Comparison of ENCODE assay signal across 22 cellular contexts in genomic region chr12:108595711-108596647, GRCh38. TPM values are rescaled to one million over a fixed set of nuclear protein-coding genes. Genes with fewer than 3 reads are reported as not detected.
A peak's percentile ranks its signal among the peaks of the same experiment; 100 is the strongest.
DNase-seq lines count a peak whose midpoint lies in the region; ATAC-seq and TF ChIP-seq lines count a peak whose summit lies in the region.
"Had no signal": no experiment of that assay in that cellular context is flagged by ENCODE, and none has a peak within 500 bp of the region (broad histone marks: within the 10 kb centered on the region; RNA-seq: fewer than 3 reads in every experiment).

No MANE protein-coding gene starts in this region.

- no peak for TF ChIP-seq CTCF in AG10803 (conservative IDR thresholded peaks at IDR 0.05; ENCODE audit: low read length)
- TF ChIP-seq CTCF in fibroblast of villous mesenchyme (IDR thresholded peaks at IDR 0.05; ENCODE audit: insufficient read depth, low read depth, low read length) = no peak
- TF ChIP-seq CTCF in osteocyte (IDR thresholded peaks at IDR 0.05) = no peak

- no peaks in the 10 kb centered on the region for H3K27me3 Mint-ChIP-seq in osteocyte (ENCODE audit: unreplicated experiment)
- peaks cover 0 to 3% of the 10 kb centered on the region in 2 donors for H3K27me3 Mint-ChIP-seq in stimulated activated naive B cell treated with anti-CD40 and anti-IgM and Interleukin-4, amounts not matched to agents 10 μg/mL and 1 μg/mL and 100 μg/mL, for 72 hours

- DNase-seq in AG10803 (ENCODE audit: low read depth) = no peak
- DNase-seq in SJSA1 (ENCODE audit: low read depth in 1 of 2, low spot score in 2 of 2) = peak in 1 of 2 experiments; percentile 94
- DNase-seq in fibroblast of villous mesenchyme (ENCODE audit: low read depth) = no peak
- no peak for DNase-seq in osteocyte (ENCODE audit: extremely low spot score, unreplicated experiment)
- no peak for DNase-seq in stimulated activated naive B cell treated with anti-CD40 and anti-IgM and Interleukin-4, amounts not matched to agents 10 μg/mL and 1 μg/mL and 100 μg/mL, for 72 hours
- DNase-seq in NAMALWA (ENCODE audit: low spot score) = no peak
- DNase-seq: activated naive CD4-positive, alpha-beta T cell treated with Interleukin-2 at 50 U/mL for 16 hours; activated T-cell treated with anti-CD3 and anti-CD28 coated beads for 4 hours; aorta; EL; gastrocnemius medialis; left ventricle myocardium inferior; MV-4-11; naive B cell; NCI-H2029; ovary; stimulated activated CD8-positive, alpha-beta memory T cell treated with anti-CD3 and anti-CD28 coated beads, Interleukin-4, amount 100 ng/mL, for 48 hours had no signal

- peaks cover 14% of the 10 kb centered on the region for H3K4me1 Mint-ChIP-seq in osteocyte (ENCODE audit: unreplicated experiment)
- H3K4me1 Mint-ChIP-seq in stimulated activated naive B cell treated with anti-CD40 and anti-IgM and Interleukin-4, amounts not matched to agents 10 μg/mL and 1 μg/mL and 100 μg/mL, for 72 hours = peaks cover 2 to 9% of the 10 kb centered on the region in 2 donors

- 0 out of 2 replicates have a peak, but pooled peaks cover 2% of the 10 kb centered on the region for H3K9me3 ChIP-seq in SJSA1 (replicated peaks)
- H3K9me3 ChIP-seq: gastrocnemius medialis, HAP-1, left ventricle myocardium inferior, ovary, thoracic aorta had no signal

- no peaks in the 10 kb centered on the region for H3K27me3 ChIP-seq in SJSA1 (replicated peaks)
- H3K27me3 ChIP-seq: gastrocnemius medialis, ovary had no signal

- no peak overlapping the region for H3K27ac ChIP-seq in SJSA1
- peak overlapping the region in 10 of 21 experiments; percentile 6 to 90 (median 61) for H3K27ac ChIP-seq in skin epidermis
- H3K27ac ChIP-seq: gastrocnemius medialis, left ventricle myocardium inferior, ovary, thoracic aorta had no signal

- no peak overlapping the region for H3K27ac Mint-ChIP-seq in osteocyte (ENCODE audit: unreplicated experiment)
- no peak overlapping the region for H3K27ac Mint-ChIP-seq in stimulated activated naive B cell treated with anti-CD40 and anti-IgM and Interleukin-4, amounts not matched to agents 10 μg/mL and 1 μg/mL and 100 μg/mL, for 72 hours

- peaks cover 66% of the 10 kb centered on the region for H3K36me3 ChIP-seq in SJSA1
- H3K36me3 ChIP-seq: gastrocnemius medialis, HAP-1, left ventricle myocardium inferior, ovary, thoracic aorta had no signal

- H3K4me1 ChIP-seq in SJSA1 (replicated peaks) = peaks cover 47% of the 10 kb centered on the region
- H3K4me1 ChIP-seq: gastrocnemius medialis, HAP-1, left ventricle myocardium inferior had no signal

- peak overlapping the region; percentile 72 for H3K4me3 ChIP-seq in AG10803 (ENCODE audit: low read length)
- H3K4me3 ChIP-seq in SJSA1 = peak overlapping the region; percentile 42
- H3K4me3 ChIP-seq in fibroblast of villous mesenchyme (ENCODE audit: low read depth, low read length) = peak overlapping the region; percentile 74
- H3K4me3 ChIP-seq in skin epidermis = peak overlapping the region; percentile 27 to 40 (median 34)
- H3K4me3 ChIP-seq: gastrocnemius medialis, HAP-1, ovary, thoracic aorta had no signal

- no peak overlapping the region for H3K4me3 Mint-ChIP-seq in osteocyte (ENCODE audit: unreplicated experiment)
- H3K4me3 Mint-ChIP-seq in stimulated activated naive B cell treated with anti-CD40 and anti-IgM and Interleukin-4, amounts not matched to agents 10 μg/mL and 1 μg/mL and 100 μg/mL, for 72 hours = no peak overlapping the region
- H3K4me3 Mint-ChIP-seq: naive B cell had no signal

- no peak for ATAC-seq in GM19023 (IDR thresholded peaks at IDR 0.05; ENCODE audit: unreplicated experiment)
- ATAC-seq in stimulated activated naive B cell treated with anti-CD40 and anti-IgM and Interleukin-4, amounts not matched to agents 10 μg/mL and 1 μg/mL and 100 μg/mL, for 72 hours (replicated peaks) = no peak
- ATAC-seq: gastrocnemius medialis had no signal

- H3K9me3 Mint-ChIP-seq in osteocyte (ENCODE audit: unreplicated experiment) = no peaks in the 10 kb centered on the region
- H3K9me3 Mint-ChIP-seq in stimulated activated naive B cell treated with anti-CD40 and anti-IgM and Interleukin-4, amounts not matched to agents 10 μg/mL and 1 μg/mL and 100 μg/mL, for 72 hours = no peaks in the 10 kb centered on the region
- H3K9me3 Mint-ChIP-seq: naive B cell had no signal

- H3K36me3 Mint-ChIP-seq in osteocyte (ENCODE audit: unreplicated experiment) = no peaks in the 10 kb centered on the region
- H3K36me3 Mint-ChIP-seq in stimulated activated naive B cell treated with anti-CD40 and anti-IgM and Interleukin-4, amounts not matched to agents 10 μg/mL and 1 μg/mL and 100 μg/mL, for 72 hours = no peaks in the 10 kb centered on the region
- H3K36me3 Mint-ChIP-seq: naive B cell had no signal

RNA-seq across cellular contexts. Expression of gene TMEM119, which starts 1.9 kb away (rescaled TPM):
- 225 and 311 TPM in 2 replicates for total RNA-seq in SJSA1 (2014; rRNA removed; shearing (Covaris generic))
- total RNA-seq in fibroblast of villous mesenchyme (83.3 and 186 TPM in 2 replicates), osteocyte (54.0 and 58.8 TPM in 2 replicates)
- total RNA-seq: NCI-H460 had no signal

RNA-seq across cellular contexts. Expression of gene ISCU, which starts 33.6 kb away (rescaled TPM):
- total RNA-seq in SJSA1 (2014; rRNA removed; shearing (Covaris generic)) = 86.7 and 135 TPM in 2 replicates
- total RNA-seq in fibroblast of villous mesenchyme (105 TPM in 2 replicates), osteocyte (93.9 and 103 TPM in 2 replicates)

RNA-seq across cellular contexts. Expression of gene SART3, which starts 35.0 kb away (rescaled TPM):
- total RNA-seq in SJSA1 (2014; rRNA removed; shearing (Covaris generic)) = 48.8 and 57.3 TPM in 2 replicates
- total RNA-seq in fibroblast of villous mesenchyme (41.2 and 59.2 TPM in 2 replicates), osteocyte (47.2 and 47.5 TPM in 2 replicates)

RNA-seq across cellular contexts. Expression of gene SELPLG, which starts 37.7 kb away (rescaled TPM):
- 2.1 and 2.9 TPM in 2 replicates for total RNA-seq in SJSA1 (2014; rRNA removed; shearing (Covaris generic))
- 1.3 and 2.2 TPM in 2 replicates for total RNA-seq in fibroblast of villous mesenchyme
- 0.59 and 0.78 TPM in 2 replicates for total RNA-seq in osteocyte
- total RNA-seq: NCI-H460 had no signal
